Comparison of ENCODE assay signal across 8 cellular contexts in the genomic region with DNA sequence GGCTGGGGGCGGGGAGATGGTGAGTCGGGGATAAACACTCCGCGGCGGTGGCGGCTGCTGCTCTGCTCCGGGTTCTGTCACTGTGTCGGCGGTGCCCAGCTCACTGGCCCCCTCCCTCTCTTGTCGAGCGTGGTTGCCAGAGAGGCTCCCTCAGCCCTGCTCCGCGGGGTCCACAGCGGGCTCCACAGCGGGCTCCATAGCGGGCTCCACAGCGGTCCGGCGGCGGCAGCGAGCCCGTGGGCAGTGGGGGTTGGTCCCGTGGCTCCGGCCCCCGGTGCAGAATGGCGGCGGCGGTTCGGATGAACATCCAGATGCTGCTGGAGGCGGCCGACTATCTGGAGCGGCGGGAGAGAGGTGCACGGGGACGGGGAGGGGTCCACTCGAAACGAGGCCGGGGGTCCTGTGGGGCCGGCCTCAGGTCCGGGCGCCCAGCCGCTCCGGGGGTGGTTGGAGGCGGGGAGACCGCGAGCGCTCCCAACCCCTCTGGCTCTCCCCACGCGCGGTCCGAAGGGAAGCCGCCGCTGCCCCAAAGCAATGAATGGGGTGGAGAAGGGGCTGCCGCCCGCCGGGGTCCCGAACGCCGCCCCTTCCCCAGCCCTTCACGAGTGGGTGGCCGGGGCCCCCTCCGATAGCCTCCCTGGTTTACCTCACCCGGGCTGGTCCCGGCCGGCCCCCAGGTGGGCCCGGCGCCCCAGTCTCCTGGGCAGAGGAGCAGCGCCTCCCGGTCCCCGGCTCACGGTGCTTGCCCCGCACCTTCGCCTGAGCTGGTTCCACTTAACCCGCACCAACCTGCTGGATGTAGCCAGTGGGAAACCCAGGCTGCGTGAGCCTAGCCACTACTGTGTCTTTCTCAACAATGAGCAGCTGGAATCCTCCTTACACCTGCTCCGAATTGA. TPM values are rescaled to one million over a fixed set of nuclear protein-coding genes. Genes with fewer than 3 reads are reported as not detected.
DNase-seq lines count a peak whose midpoint lies in the region; ATAC-seq, FAIRE-seq and TF ChIP-seq lines count a peak whose summit lies in the region.

A gene with protein sequence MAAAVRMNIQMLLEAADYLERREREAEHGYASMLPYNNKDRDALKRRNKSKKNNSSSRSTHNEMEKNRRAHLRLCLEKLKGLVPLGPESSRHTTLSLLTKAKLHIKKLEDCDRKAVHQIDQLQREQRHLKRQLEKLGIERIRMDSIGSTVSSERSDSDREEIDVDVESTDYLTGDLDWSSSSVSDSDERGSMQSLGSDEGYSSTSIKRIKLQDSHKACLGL (plus strand): TSS at position 60 of the 896 bp plus-strand sequence. CDS start 222 bp downstream, at position 282.

- no peak for TF ChIP-seq CTCF in C4-2B (conservative IDR thresholded peaks at IDR 0.05)
- no peak for TF ChIP-seq CTCF in H1 (IDR thresholded peaks at IDR 0.05; ENCODE audit: control extremely low read depth in 1 of 3, insufficient read depth in 1 of 3, low read depth in 1 of 3, low read length in 3 of 3)
- no peak for TF ChIP-seq CTCF in mucosa of descending colon (IDR thresholded peaks at IDR 0.05)
- no peak for TF ChIP-seq CTCF in vagina (IDR thresholded peaks at IDR 0.05)

- no peaks in the 10 kb centered on the region for H3K27me3 ChIP-seq in H1 (replicated peaks in 1 of 4; ENCODE audit: control insufficient read depth in 3 of 4, extremely low read depth in 1 of 4, insufficient read depth in 3 of 4, low read length in 3 of 4)
- no peaks in the 10 kb centered on the region for H3K27me3 ChIP-seq in vagina

- no peak within 1 kb of the TSS for H3K23ac ChIP-seq in H1 (ENCODE audit: insufficient read length)

- H3K23me2 ChIP-seq in H1 (ENCODE audit: low read depth, low read length), result peaks cover 4% of the 10 kb centered on the region; the same call in 1 of the 2 replicates

- no peaks in the 10 kb centered on the region for H3K79me1 ChIP-seq in H1 (ENCODE audit: low read depth, low read length)

- H2BK15ac ChIP-seq in H1 (ENCODE audit: low read length), result no peak within 1 kb of the TSS

- peak; percentile 5 for ATAC-seq in GM19324 (IDR thresholded peaks at IDR 0.05; ENCODE audit: low FRiP score, unreplicated experiment)
- ATAC-seq in SK-N-SH treated with all-trans-retinoic acid at 6 μM for 48 hours, result peak; percentile 8
- ATAC-seq in mucosa of descending colon, result peak; percentile 2

- DNase-seq in H1 (ENCODE audit: low read depth in 1 of 2, low spot score in 2 of 2) (no peak), mucosa of descending colon (peak in 2 of 3 donors; percentile 32 to 70), vagina (ENCODE audit: extremely low spot score in 2 of 2) (no peak), NCI-H1694 (lab: John Stamatoyannopoulos, UW) (no peak), RKO (ENCODE audit: low spot score) (no peak)

- H2BK120ac ChIP-seq in H1 (replicated peaks; ENCODE audit: low read depth, low read length), result no peak within 1 kb of the TSS

- peaks cover 0 to 2% of the 10 kb centered on the region in 2 experiments for H4K20me1 ChIP-seq in H1 (replicated peaks in 1 of 2; ENCODE audit: control insufficient read depth in 1 of 2, insufficient read depth in 2 of 2, low read length in 2 of 2)

- H4K5ac ChIP-seq in H1 (ENCODE audit: insufficient read length, low read depth, low read length), result peak within 1 kb of the TSS; percentile 76

- CTCF ChIA-PET in H1 (lab: Charles Lee; ENCODE audit: partially characterized antibody), result interaction anchor here (0.7 to 4.5 kb wide), 21 partner anchors 21 to 229 kb away, joined by 3 to 42 read pairs (median 4); partner anchors contain the start of gene SNRNP27

- TF ChIP-seq POLR2A in H1 (IDR thresholded peaks at IDR 0.05; ENCODE audit: control extremely low read depth in 1 of 2, low read depth in 2 of 2, low read length in 2 of 2) (peak in 1 of 2 experiments; percentile 27; a peak in 1 of 3 replicates), vagina (IDR thresholded peaks at IDR 0.05) (peak; percentile 93 to 98)

- H2AK5ac ChIP-seq in H1 (ENCODE audit: low read depth, low read length), result no peak within 1 kb of the TSS

- peak within 1 kb of the TSS; percentile 99 for H4K8ac ChIP-seq in H1 (ENCODE audit: extremely low read depth, insufficient read depth, low read length)

- H3K4me3 ChIP-seq in H1 (ENCODE audit: extremely low read depth in 1 of 4, insufficient read depth in 2 of 4, low read depth in 3 of 4, low read length in 4 of 4) (peak within 1 kb of the TSS; percentile 53 to 88 (median 72)), mucosa of descending colon (peak within 1 kb of the TSS; percentile 79), vagina (peak within 1 kb of the TSS; percentile 85 to 93)

- H3K4ac ChIP-seq in H1 (replicated peaks; ENCODE audit: insufficient read length, low read depth, low read length), result no peak within 1 kb of the TSS

- H4K91ac ChIP-seq in H1 (replicated peaks; ENCODE audit: insufficient read length, low read length), result peak within 1 kb of the TSS; percentile 10

- H3K4me2 ChIP-seq in H1 (ENCODE audit: insufficient read depth in 1 of 2, low read depth in 2 of 2, low read length in 2 of 2), result peak within 1 kb of the TSS; percentile 77 to 79

- no peak within 1 kb of the TSS for H2BK12ac ChIP-seq in H1 (ENCODE audit: low read depth, low read length)

- H3K4me1 ChIP-seq in H1 (replicated peaks in 1 of 4; ENCODE audit: control insufficient read depth in 3 of 4, insufficient read depth in 4 of 4, low read length in 3 of 4) (no peaks in the 10 kb centered on the region), mucosa of descending colon (ENCODE audit: low read depth) (peaks cover 5% of the 10 kb centered on the region), vagina (peaks cover 28% of the 10 kb centered on the region)

- H3K79me2 ChIP-seq in H1 (ENCODE audit: control insufficient read depth in 1 of 2, insufficient read depth in 2 of 2, low read length in 2 of 2), result no peaks in the 10 kb centered on the region

- H3K36me3 ChIP-seq in H1 (ENCODE audit: control insufficient read depth in 2 of 4, insufficient read depth in 4 of 4, low read length in 3 of 4), result no peaks in the 10 kb centered on the region; a peak in 1 of 8 replicates
- H3K36me3 ChIP-seq in mucosa of descending colon (ENCODE audit: low read depth), result peaks cover 7% of the 10 kb centered on the region
- peaks cover 0 to 19% of the 10 kb centered on the region in 2 donors for H3K36me3 ChIP-seq in vagina

- H3K9me3 ChIP-seq in H1 (ENCODE audit: insufficient read depth in 2 of 2, low read depth in 1 of 2, low read length in 1 of 2), result no peaks in the 10 kb centered on the region
- no peaks in the 10 kb centered on the region for H3K9me3 ChIP-seq in mucosa of descending colon
- no peaks in the 10 kb centered on the region for H3K9me3 ChIP-seq in vagina

- TF ChIP-seq RAD21 in H1 (IDR thresholded peaks at IDR 0.05 in 1 of 2, conservative IDR thresholded peaks at IDR 0.05 in 1 of 2; ENCODE audit: low read depth in 2 of 2, low read length in 2 of 2), result peak in 1 of 2 experiments; percentile 3; a peak in 1 of 4 replicates

- no peak for FAIRE-seq in H1 (lab: Jason Lieb, UNC)

- H3K18ac ChIP-seq in H1 (ENCODE audit: extremely low read depth, low read length), result no peak within 1 kb of the TSS

- H3K9ac ChIP-seq in H1 (replicated peaks in 1 of 4; ENCODE audit: extremely low read depth in 1 of 4, low read depth in 3 of 4, low read length in 3 of 4), result peak within 1 kb of the TSS; percentile 65 to 96 (median 90)

- peak within 1 kb of the TSS; percentile 89 for H3K56ac ChIP-seq in H1 (replicated peaks; ENCODE audit: insufficient read length, low read depth, low read length)

- peak within 1 kb of the TSS; percentile 87 for H3K27ac ChIP-seq in C4-2B
- H3K27ac ChIP-seq in H1 (ENCODE audit: low read depth, low read length), result peak within 1 kb of the TSS; percentile 93
- peak within 1 kb of the TSS; percentile 99 for H3K27ac ChIP-seq in vagina

- intact Hi-C loops in mucosa of descending colon (cut with DNase I, micrococcal nuclease) (loop anchor here (5.0 to 10.0 kb wide), 3 partner anchors 150 to 230 kb away; no protein-coding TSS in a partner anchor), vagina (cut with DNase I) (loop anchor here (5.0 kb wide), 1 partner anchor 157 kb away; no protein-coding TSS in a partner anchor)

- H2BK20ac ChIP-seq in H1 (ENCODE audit: low read length), result no peak within 1 kb of the TSS

- POLR2A ChIA-PET in H1 (lab: Charles Lee; ENCODE audit: partially characterized antibody), result interaction anchor here (0.5 to 11.6 kb wide), 44 partner anchors 8 to 378 kb away, joined by 3 to 180 read pairs (median 5); partner anchors contain the start of genes C2orf42, GMCL1, PCBP1 and PCYOX1

- 5% methylated on average over 57 of the region's 76 CpGs; no CpG with 5 or more reads in 1 of the 2 experiments for WGBS in H1 (ENCODE audit: extremely low coverage in 1 of 2, insufficient coverage in 1 of 2, insufficient read length in 1 of 2, insufficient replicate concordance in 2 of 2, low coverage in 1 of 2, low lambda C conversion rate in 2 of 2, missing lambda C conversion rate in 1 of 2), 2 experiments

- 0 out of 2 replicates have a peak within 1 kb of the TSS, but pooled peaks have one; percentile 41 for H2BK5ac ChIP-seq in H1 (ENCODE audit: low read depth, low read length)

- H3K14ac ChIP-seq in H1 (ENCODE audit: insufficient read length), result no peak within 1 kb of the TSS

- no peak for TF ChIP-seq EP300 in H1 (IDR thresholded peaks at IDR 0.05; ENCODE audit: borderline replicate concordance in 1 of 2, low read depth in 2 of 2, low read length in 2 of 2)

- H2AFZ ChIP-seq in H1 (ENCODE audit: low read length), result no peak within 1 kb of the TSS

TF ChIP-seq in SK-N-SH treated with all-trans-retinoic acid at 6 μM for 48 hours, 23 proteins besides CTCF, POLR2A, EP300 and RAD21 (continues in another document):
- no peak for TF ChIP-seq BACH2 (CRISPR knock-in tag; IDR thresholded peaks at IDR 0.05; ENCODE audit: borderline replicate concordance)
- TF ChIP-seq ISL1 (CRISPR knock-in tag; IDR thresholded peaks at IDR 0.05), result no peak
- TF ChIP-seq ZNF70 (CRISPR knock-in tag; IDR thresholded peaks at IDR 0.05), result no peak

TF ChIP-seq in H1, 55 proteins besides CTCF, POLR2A, EP300 and RAD21 (continues in another document):
- TF ChIP-seq TBP (IDR thresholded peaks at IDR 0.05; ENCODE audit: low read depth, low read length) (peak; percentile 43; the same call in 1 of the 2 replicates), SAP30 (IDR thresholded peaks at IDR 0.05; ENCODE audit: insufficient read depth, insufficient replicate concordance, low read length) (peak; percentile 58), KDM4A (IDR thresholded peaks at IDR 0.05; ENCODE audit: low read depth, low read length, severe bottlenecking) (peak; percentile 46)

RNA-seq across cellular contexts. Expression of the gene that starts here (rescaled TPM):
- total RNA-seq in H1 (2021; fragmentation: NEBNext Ultra II Directional; extraction: Animal tissue kit (Norgen Biotek cat#: 25700)), result 2.6 TPM in 2 replicates
- polyA plus RNA-seq in H1 (2011; rRNA removed), result 1.0 and 1.6 TPM in 2 replicates
- polyA plus RNA-seq in H1 (2011; cell fraction: cytosol; rRNA removed), result 1.3 TPM
- 1.0 TPM for polyA plus RNA-seq in H1 (2011; cell fraction: nucleus; rRNA removed)
- polyA plus RNA-seq in H1 (2012, experiment 1 of 2), result 0.97 to 1.6 TPM (median 1.5 TPM) in 4 replicates
- 0.16 TPM for polyA plus RNA-seq in H1 (2012, experiment 2 of 2)
- 1.6 TPM for polyA plus RNA-seq in H1 (2013, experiment 1 of 2)
- polyA plus RNA-seq in H1 (2013, experiment 2 of 2), result 1.7 TPM
- polyA minus RNA-seq in H1 (2011; rRNA and poly(A)+ RNA removed), result 1.4 and 1.6 TPM in 2 replicates
- polyA minus RNA-seq in H1 (2011; cell fraction: cytosol; rRNA and poly(A)+ RNA removed), result 1.4 TPM
- 2.8 TPM for polyA minus RNA-seq in H1 (2011; cell fraction: nucleus; rRNA and poly(A)+ RNA removed)
- total RNA-seq in mucosa of descending colon, result 100 to 1,000 TPM in 2 of 3 donors, 10 to 100 TPM in 1; 98.6 to 202 (median 122) TPM
- total RNA-seq in vagina, result 55.2 TPM

Comparison
In these comparisons a context has a peak if more than half of its experiments do, and no peak if none do; other contexts are left out.
1. RNA of the gene that starts here (total RNA-seq): 98.6 to 202 TPM in mucosa of descending colon and 55.2 TPM in vagina (single experiment); 2.6 TPM in H1; every median in the first group is over 10 times any median in the second.
2. DNase-seq: peak in mucosa of descending colon (2 of 3); none in H1 (0 of 2), vagina (0 of 2), NCI-H1694 (single experiment) and RKO (single experiment).
3. Peak in every context shown above with its lines, with median percentiles within 50 percentile points of each other: H3K27ac ChIP-seq, ATAC-seq and H3K4me3 ChIP-seq.